ENCODE assay signal across 8 cellular contexts in the genomic region with DNA sequence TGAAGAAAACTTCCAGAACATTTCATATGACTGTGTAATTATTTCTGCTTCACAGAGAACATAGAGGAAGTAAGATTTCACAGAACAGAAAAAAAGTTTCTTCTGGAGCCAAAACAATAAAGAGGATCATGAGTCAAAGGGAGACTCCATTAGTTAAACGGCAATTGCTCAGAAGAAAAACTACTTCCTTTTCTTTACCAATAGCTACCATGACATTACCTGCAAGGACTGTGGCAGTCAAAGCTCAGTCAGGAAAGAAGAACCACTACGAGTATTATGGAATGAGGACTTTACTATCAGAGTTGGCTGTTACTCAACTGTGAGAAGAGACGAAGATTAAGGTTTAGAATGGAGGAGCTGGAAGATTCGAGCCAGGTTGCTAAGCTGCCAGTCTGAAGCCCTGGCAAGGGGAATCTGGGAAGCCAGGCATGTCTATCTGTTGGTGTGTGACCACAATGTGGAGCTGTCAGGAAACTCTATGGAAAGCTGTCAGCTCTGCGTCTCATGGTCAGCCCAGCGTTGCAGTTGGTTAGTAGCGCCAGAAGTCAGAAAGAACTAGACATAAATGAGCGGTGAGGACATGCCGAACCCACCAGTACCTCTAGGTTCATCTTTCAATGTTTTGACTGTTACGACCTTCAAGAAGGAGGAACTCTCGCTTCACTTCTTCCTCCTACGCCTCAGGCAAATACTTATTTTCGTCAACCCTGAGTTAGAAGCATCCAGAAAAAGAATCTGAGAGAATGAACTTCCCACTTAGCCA.
DNase-seq lines count a peak whose midpoint lies in the region; ATAC-seq and TF ChIP-seq lines count a peak whose summit lies in the region.

No MANE protein-coding gene starts in this region.

- peak overlapping the region; percentile 59 for H3K27ac Mint-ChIP-seq in HFFc6

- peak overlapping the region; percentile 64 for H3K4me3 Mint-ChIP-seq in HFFc6

- no peak for TF ChIP-seq CTCF in HFFc6 (IDR thresholded peaks at IDR 0.05)

- H3K27me3 Mint-ChIP-seq in HFFc6 (ENCODE audit: insufficient read depth): no peaks in the 10 kb centered on the region

- ATAC-seq in GM19025 (IDR thresholded peaks at IDR 0.05; ENCODE audit: low read depth, unreplicated experiment) (peak; percentile 59), HG03469 (IDR thresholded peaks at IDR 0.05; ENCODE audit: unreplicated experiment) (peak; percentile 84)

- DNase-seq in HFFc6 (no peak), kidney glomerular epithelial cell (lab: John Stamatoyannopoulos, UW) (peak; percentile 91), NCI-H1417 treated with DMSO at 0.1 percent for 48 hours (lab: John Stamatoyannopoulos, UW) (no peak), cerebellar nuclear complex (lab: John Stamatoyannopoulos, UW) (no peak), NCI-H1092 (lab: John Stamatoyannopoulos, UW) (no peak)
- no peak for DNase-seq in activated CD8-positive, alpha-beta memory T cell treated with anti-CD3 and anti-CD28 coated beads for 24 hours

- H3K9me3 Mint-ChIP-seq in HFFc6: no peaks in the 10 kb centered on the region

- H3K36me3 Mint-ChIP-seq in HFFc6 (ENCODE audit: low read depth): no peaks in the 10 kb centered on the region

- peaks cover 10% of the 10 kb centered on the region; the same call in 1 of the 2 replicates for H3K4me1 Mint-ChIP-seq in HFFc6 (ENCODE audit: low read depth)
